In the genomic region with DNA sequence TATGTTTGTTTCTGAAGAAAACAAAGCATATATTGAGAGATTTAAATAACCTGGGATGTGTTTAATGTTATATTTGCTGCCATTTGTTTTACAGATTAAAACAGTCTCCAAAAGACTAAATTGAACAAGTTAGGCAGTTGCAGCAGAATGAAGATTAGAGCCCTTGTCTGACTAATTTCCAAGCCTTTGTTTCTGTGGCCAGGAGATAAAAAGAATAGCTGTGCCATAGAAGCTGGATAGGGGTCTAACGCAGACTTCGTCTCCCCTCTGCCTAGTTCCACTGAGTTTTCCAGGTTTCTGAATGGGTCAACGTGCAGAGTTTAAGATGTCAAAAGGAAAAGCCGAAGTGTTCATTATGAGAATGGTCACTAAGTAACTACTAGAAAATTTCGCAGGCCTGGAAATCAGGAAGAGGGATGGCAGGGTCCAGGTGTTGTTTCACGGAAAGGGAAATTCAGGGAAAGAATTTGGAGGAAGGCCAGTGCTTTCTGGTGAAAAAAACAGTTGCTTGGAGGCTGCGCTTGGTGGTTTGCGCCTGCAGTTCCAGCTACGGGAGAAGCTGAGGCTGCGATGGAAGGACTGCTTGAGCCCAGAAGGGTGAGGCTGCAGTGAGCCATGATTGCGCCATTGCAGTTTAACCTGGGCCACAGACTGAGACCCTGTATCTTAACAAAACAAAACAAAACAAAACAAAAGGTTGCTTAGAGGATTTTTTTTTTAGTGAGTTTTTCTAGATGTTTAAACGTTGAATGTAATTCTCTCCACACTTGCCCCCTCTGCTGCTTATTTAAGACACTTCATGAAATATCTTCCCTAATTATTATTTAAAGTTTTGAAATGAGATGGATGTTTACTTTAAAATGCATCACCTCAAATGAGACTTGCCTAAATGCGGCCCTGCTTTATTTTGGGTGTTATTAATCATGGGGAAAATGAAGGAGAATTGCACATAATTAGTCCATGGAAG, we compare ENCODE assay signal across 1 cellular context.
TF ChIP-seq lines count a peak whose summit lies in the region.

No MANE protein-coding gene starts in this region.

TF ChIP-seq in WTC11, 78 proteins besides CTCF, POLR2A, EP300 and RAD21 (continued from another document):
- TF ChIP-seq, protein P1, sequence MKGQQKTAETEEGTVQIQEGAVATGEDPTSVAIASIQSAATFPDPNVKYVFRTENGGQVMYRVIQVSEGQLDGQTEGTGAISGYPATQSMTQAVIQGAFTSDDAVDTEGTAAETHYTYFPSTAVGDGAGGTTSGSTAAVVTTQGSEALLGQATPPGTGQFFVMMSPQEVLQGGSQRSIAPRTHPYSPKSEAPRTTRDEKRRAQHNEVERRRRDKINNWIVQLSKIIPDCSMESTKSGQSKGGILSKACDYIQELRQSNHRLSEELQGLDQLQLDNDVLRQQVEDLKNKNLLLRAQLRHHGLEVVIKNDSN (CRISPR knock-in tag; IDR thresholded peaks at IDR 0.05): no peak
- TF ChIP-seq KAT7 (CRISPR knock-in tag; IDR thresholded peaks at IDR 0.05; ENCODE audit: borderline replicate concordance): no peak
- no peak for TF ChIP-seq ZBTB43 (CRISPR knock-in tag; IDR thresholded peaks at IDR 0.05)
- TF ChIP-seq, protein P2, sequence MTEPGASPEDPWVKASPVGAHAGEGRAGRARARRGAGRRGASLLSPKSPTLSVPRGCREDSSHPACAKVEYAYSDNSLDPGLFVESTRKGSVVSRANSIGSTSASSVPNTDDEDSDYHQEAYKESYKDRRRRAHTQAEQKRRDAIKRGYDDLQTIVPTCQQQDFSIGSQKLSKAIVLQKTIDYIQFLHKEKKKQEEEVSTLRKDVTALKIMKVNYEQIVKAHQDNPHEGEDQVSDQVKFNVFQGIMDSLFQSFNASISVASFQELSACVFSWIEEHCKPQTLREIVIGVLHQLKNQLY (CRISPR knock-in tag; IDR thresholded peaks at IDR 0.05): no peak
- TF ChIP-seq, protein P3, sequence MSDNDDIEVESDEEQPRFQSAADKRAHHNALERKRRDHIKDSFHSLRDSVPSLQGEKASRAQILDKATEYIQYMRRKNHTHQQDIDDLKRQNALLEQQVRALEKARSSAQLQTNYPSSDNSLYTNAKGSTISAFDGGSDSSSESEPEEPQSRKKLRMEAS (CRISPR knock-in tag; IDR thresholded peaks at IDR 0.05): no peak
- TF ChIP-seq MYBL2 (CRISPR knock-in tag; IDR thresholded peaks at IDR 0.05): no peak
- no peak for TF ChIP-seq AFF4 (CRISPR knock-in tag; IDR thresholded peaks at IDR 0.05; ENCODE audit: borderline replicate concordance)
- no peak for TF ChIP-seq ATF3 (CRISPR knock-in tag; conservative IDR thresholded peaks at IDR 0.05)
- no peak for TF ChIP-seq CREB1 (CRISPR knock-in tag; IDR thresholded peaks at IDR 0.05)
- TF ChIP-seq, protein P4, sequence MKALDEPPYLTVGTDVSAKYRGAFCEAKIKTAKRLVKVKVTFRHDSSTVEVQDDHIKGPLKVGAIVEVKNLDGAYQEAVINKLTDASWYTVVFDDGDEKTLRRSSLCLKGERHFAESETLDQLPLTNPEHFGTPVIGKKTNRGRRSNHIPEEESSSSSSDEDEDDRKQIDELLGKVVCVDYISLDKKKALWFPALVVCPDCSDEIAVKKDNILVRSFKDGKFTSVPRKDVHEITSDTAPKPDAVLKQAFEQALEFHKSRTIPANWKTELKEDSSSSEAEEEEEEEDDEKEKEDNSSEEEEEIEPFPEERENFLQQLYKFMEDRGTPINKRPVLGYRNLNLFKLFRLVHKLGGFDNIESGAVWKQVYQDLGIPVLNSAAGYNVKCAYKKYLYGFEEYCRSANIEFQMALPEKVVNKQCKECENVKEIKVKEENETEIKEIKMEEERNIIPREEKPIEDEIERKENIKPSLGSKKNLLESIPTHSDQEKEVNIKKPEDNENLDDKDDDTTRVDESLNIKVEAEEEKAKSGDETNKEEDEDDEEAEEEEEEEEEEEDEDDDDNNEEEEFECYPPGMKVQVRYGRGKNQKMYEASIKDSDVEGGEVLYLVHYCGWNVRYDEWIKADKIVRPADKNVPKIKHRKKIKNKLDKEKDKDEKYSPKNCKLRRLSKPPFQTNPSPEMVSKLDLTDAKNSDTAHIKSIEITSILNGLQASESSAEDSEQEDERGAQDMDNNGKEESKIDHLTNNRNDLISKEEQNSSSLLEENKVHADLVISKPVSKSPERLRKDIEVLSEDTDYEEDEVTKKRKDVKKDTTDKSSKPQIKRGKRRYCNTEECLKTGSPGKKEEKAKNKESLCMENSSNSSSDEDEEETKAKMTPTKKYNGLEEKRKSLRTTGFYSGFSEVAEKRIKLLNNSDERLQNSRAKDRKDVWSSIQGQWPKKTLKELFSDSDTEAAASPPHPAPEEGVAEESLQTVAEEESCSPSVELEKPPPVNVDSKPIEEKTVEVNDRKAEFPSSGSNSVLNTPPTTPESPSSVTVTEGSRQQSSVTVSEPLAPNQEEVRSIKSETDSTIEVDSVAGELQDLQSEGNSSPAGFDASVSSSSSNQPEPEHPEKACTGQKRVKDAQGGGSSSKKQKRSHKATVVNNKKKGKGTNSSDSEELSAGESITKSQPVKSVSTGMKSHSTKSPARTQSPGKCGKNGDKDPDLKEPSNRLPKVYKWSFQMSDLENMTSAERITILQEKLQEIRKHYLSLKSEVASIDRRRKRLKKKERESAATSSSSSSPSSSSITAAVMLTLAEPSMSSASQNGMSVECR (CRISPR knock-in tag; IDR thresholded peaks at IDR 0.05; ENCODE audit: borderline replicate concordance): no peak
- TF ChIP-seq ATF2 (CRISPR knock-in tag; IDR thresholded peaks at IDR 0.05; ENCODE audit: borderline replicate concordance, low read depth): no peak
